ENCODE assay signal across 21 cellular contexts in genomic region chr4:123783936-123784335, GRCh38.
DNase-seq lines count a peak whose midpoint lies in the region; ATAC-seq, FAIRE-seq and TF ChIP-seq lines count a peak whose summit lies in the region.
"Had no signal": no experiment of that assay in that cellular context is flagged by ENCODE, and none has a peak within 500 bp of the region (broad histone marks: within the 10 kb centered on the region; RNA-seq: fewer than 3 reads in every experiment).

No MANE protein-coding gene starts in this region.

- H3K36me3 ChIP-seq in BJ (ENCODE audit: control insufficient read depth, insufficient read depth, low read length) (no peaks in the 10 kb centered on the region), fibroblast of lung (ENCODE audit: control insufficient read depth, insufficient read depth, low read length) (no peaks in the 10 kb centered on the region), rectal smooth muscle tissue (ENCODE audit: control insufficient read depth, insufficient read depth, low read length) (no peaks in the 10 kb centered on the region), right lobe of liver (no peaks in the 10 kb centered on the region), spleen (no peaks in the 10 kb centered on the region), HepG2 (replicated peaks in 1 of 2; ENCODE audit: control insufficient read depth in 1 of 2, insufficient read depth in 2 of 2, low read length in 2 of 2) (no peaks in the 10 kb centered on the region)
- H3K36me3 ChIP-seq: WERI-Rb-1 had no signal

- no peak overlapping the region for H3K9ac ChIP-seq in fibroblast of lung (ENCODE audit: insufficient read depth, low read length)
- no peak overlapping the region for H3K9ac ChIP-seq in rectal smooth muscle tissue (ENCODE audit: low read length)
- H3K9ac ChIP-seq in HepG2 (ENCODE audit: insufficient read depth, low read depth, low read length): no peak overlapping the region

- DNase-seq in BJ (ENCODE audit: low read depth) (peak; percentile 27), RPMI7951 (ENCODE audit: low read depth) (peak; percentile 6), fibroblast of lung (ENCODE audit: low read depth in 2 of 2) (peak; percentile 43 to 73), right lobe of liver (no peak), spleen (no peak), HepG2 (ENCODE audit: low spot score) (no peak)
- DNase-seq: activated CD4-positive, alpha-beta T cell treated with anti-CD3 and anti-CD28 coated beads, Interleukin-2, amount 50 U/mL, for 4 hours; activated gamma-delta T cell treated with Interleukin-2 at 50 U/mL for 16 hours; CD4-positive, alpha-beta T cell; cerebellar nuclear complex; effector CD4-positive, alpha-beta T cell; hippocampal formation; NCI-H1092 treated with DMSO at 0.1 percent for 48 hours; NCI-H526; SHP77; T-helper 17 cell; WERI-Rb-1 had no signal

- peak overlapping the region; percentile 76 for H3K27ac ChIP-seq in fibroblast of lung (ENCODE audit: insufficient read depth, low read length)
- peak overlapping the region; percentile 21 for H3K27ac ChIP-seq in rectal smooth muscle tissue (ENCODE audit: low read depth, low read length)
- H3K27ac ChIP-seq in right lobe of liver: no peak overlapping the region
- no peak overlapping the region for H3K27ac ChIP-seq in spleen
- H3K27ac ChIP-seq in HepG2 (ENCODE audit: extremely low read length, insufficient read depth, low read length): no peak overlapping the region
- H3K27ac ChIP-seq: testis, WERI-Rb-1 had no signal

- H3K4me1 ChIP-seq in fibroblast of lung (ENCODE audit: control insufficient read depth, extremely low read depth, insufficient read depth, low read length) (peaks cover 32% of the 10 kb centered on the region), rectal smooth muscle tissue (ENCODE audit: control insufficient read depth, insufficient read depth, low read length) (peaks cover 17% of the 10 kb centered on the region), right lobe of liver (no peaks in the 10 kb centered on the region), spleen (no peaks in the 10 kb centered on the region), HepG2 (ENCODE audit: insufficient read depth, low read length) (no peaks in the 10 kb centered on the region)
- H3K4me1 ChIP-seq: testis had no signal

- BruUV-seq in HepG2 (replicated peaks; lab: Mats Ljungman, UMichigan): no TSS peak

- H4K20me1 ChIP-seq in fibroblast of lung (ENCODE audit: control insufficient read depth, extremely low read depth, insufficient read depth, low read length): no peaks in the 10 kb centered on the region
- H4K20me1 ChIP-seq in HepG2 (ENCODE audit: insufficient read depth, low read length): no peaks in the 10 kb centered on the region

- H3K4me2 ChIP-seq in fibroblast of lung (ENCODE audit: extremely low read depth, insufficient read depth, low read length): no peak overlapping the region
- H3K4me2 ChIP-seq in HepG2 (ENCODE audit: low read depth, low read length): no peak overlapping the region

- TF ChIP-seq POLR2A in right lobe of liver (IDR thresholded peaks at IDR 0.05) (no peak), spleen (IDR thresholded peaks at IDR 0.05) (no peak), HepG2 (IDR thresholded peaks at IDR 0.05; ENCODE audit: insufficient read depth in 1 of 2, low read depth in 2 of 2, low read length in 2 of 2) (no peak)

- H3K27me3 ChIP-seq in BJ (ENCODE audit: control insufficient read depth, insufficient read depth, low read length) (no peaks in the 10 kb centered on the region), fibroblast of lung (ENCODE audit: control insufficient read depth, insufficient read depth, low read length) (no peaks in the 10 kb centered on the region), rectal smooth muscle tissue (ENCODE audit: control insufficient read depth, insufficient read depth, low read length) (no peaks in the 10 kb centered on the region), right lobe of liver (no peaks in the 10 kb centered on the region), spleen (replicated peaks in 1 of 7) (no peaks in the 10 kb centered on the region), HepG2 (ENCODE audit: control insufficient read depth in 1 of 2, insufficient read depth in 2 of 2, low read length in 2 of 2) (no peaks in the 10 kb centered on the region; a peak in 1 of 5 replicates)
- H3K27me3 ChIP-seq: testis had no signal

- intact Hi-C loops in right lobe of liver (cut with DNase I) (no loop called here), spleen (cut with DNase I; ENCODE audit: low total_unique reads) (no loop called here), HepG2 (cut with micrococcal nuclease; ENCODE audit: unreplicated experiment) (no loop called here)

- CTCF ChIA-PET in BJ (lab: Yijun Ruan, JAX) (interaction anchor here (0.6 to 1.0 kb wide), 3 partner anchors 11 to 217 kb away, joined by 3 read pairs; no protein-coding TSS in a partner anchor), HepG2 (lab: Yijun Ruan, JAX; ENCODE audit: low intra/inter-chr PET ratio, low total read pairs) (no interaction called here)

- POLR2A ChIA-PET in BJ (lab: Charles Lee): no interaction called here
- POLR2A ChIA-PET in HepG2 (lab: Yijun Ruan, JAX): no interaction called here

- in situ Hi-C loops in HepG2 (cut with HindIII; ENCODE audit: extremely low pct_ligation_motif_present, low pct_unique_long_range_greater_than_20kb): no loop called here

- FAIRE-seq in HepG2 (lab: Jason Lieb, UNC): no peak
- FAIRE-seq: GM12892 had no signal

- no peak overlapping the region for H2AFZ ChIP-seq in fibroblast of lung (ENCODE audit: low read length)
- H2AFZ ChIP-seq in HepG2 (ENCODE audit: low read length): no peak overlapping the region

- TF ChIP-seq EP300 in HepG2 (IDR thresholded peaks at IDR 0.05; ENCODE audit: low read depth in 2 of 2, low read length in 2 of 2): no peak
- TF ChIP-seq EP300 in HepG2 (CRISPR knock-in tag; IDR thresholded peaks at IDR 0.05; ENCODE audit: borderline replicate concordance): no peak

- H3K9me3 ChIP-seq in fibroblast of lung (ENCODE audit: control insufficient read depth, insufficient read depth, low read depth, low read length) (no peaks in the 10 kb centered on the region), right lobe of liver (no peaks in the 10 kb centered on the region), spleen (no peaks in the 10 kb centered on the region), HepG2 (ENCODE audit: low read length) (no peaks in the 10 kb centered on the region)
- H3K9me3 ChIP-seq: testis had no signal

- TF ChIP-seq CTCF in BJ (IDR thresholded peaks at IDR 0.05; ENCODE audit: insufficient read depth, low read depth, low read length): no peak
- no peak for TF ChIP-seq CTCF in fibroblast of lung (conservative IDR thresholded peaks at IDR 0.05 in 1 of 2, IDR thresholded peaks at IDR 0.05 in 1 of 2; ENCODE audit: low read depth in 1 of 2, low read length in 2 of 2)
- TF ChIP-seq CTCF in right lobe of liver (IDR thresholded peaks at IDR 0.05): no peak
- no peak for TF ChIP-seq CTCF in spleen (IDR thresholded peaks at IDR 0.05 in 8 of 11, conservative IDR thresholded peaks at IDR 0.05 in 3 of 11)
- no peak for TF ChIP-seq CTCF in HepG2 (CRISPR knock-in tag; IDR thresholded peaks at IDR 0.05)

- ATAC-seq in right lobe of liver (no peak), GM18498 (IDR thresholded peaks at IDR 0.05; ENCODE audit: unreplicated experiment) (no peak), HepG2 (no peak)
- ATAC-seq: T-helper 17 cell had no signal

- H3K79me2 ChIP-seq in fibroblast of lung (ENCODE audit: control insufficient read depth, insufficient read depth, low read length) (no peaks in the 10 kb centered on the region), HepG2 (ENCODE audit: insufficient read depth, low read length) (no peaks in the 10 kb centered on the region)

- H3K4me3 ChIP-seq in BJ (ENCODE audit: low read depth, low read length): no peak overlapping the region
- H3K4me3 ChIP-seq in fibroblast of lung (replicated peaks in 1 of 4; ENCODE audit: control extremely low read depth in 1 of 4, insufficient read depth in 1 of 4, low read depth in 3 of 4, low read length in 4 of 4): no peak overlapping the region
- no peak overlapping the region for H3K4me3 ChIP-seq in rectal smooth muscle tissue (ENCODE audit: low read length)
- H3K4me3 ChIP-seq in right lobe of liver: no peak overlapping the region
- H3K4me3 ChIP-seq in spleen: no peak overlapping the region
- H3K4me3 ChIP-seq in HepG2 (replicated peaks in 1 of 3; ENCODE audit: insufficient read depth in 1 of 3, low read depth in 2 of 3, low read length in 3 of 3): no peak overlapping the region
- H3K4me3 ChIP-seq: testis had no signal

- no peak for TF ChIP-seq RAD21 in HepG2 (CRISPR knock-in tag; IDR thresholded peaks at IDR 0.05)

TF ChIP-seq in HepG2, 621 proteins besides CTCF, POLR2A, EP300 and RAD21 (continues in another document):
- TF ChIP-seq ATAD3A (CRISPR knock-in tag; IDR thresholded peaks at IDR 0.05) (no peak), SP4 (CRISPR knock-in tag; IDR thresholded peaks at IDR 0.05) (no peak), TCF7 (IDR thresholded peaks at IDR 0.05; ENCODE audit: low read depth) (no peak), CEBPZ (IDR thresholded peaks at IDR 0.05; ENCODE audit: low read length) (no peak), ZNF589 (CRISPR knock-in tag; conservative IDR thresholded peaks at IDR 0.05) (no peak), ZNF3 (CRISPR knock-in tag; IDR thresholded peaks at IDR 0.05) (no peak)

Comparison
In these comparisons a context has a peak if more than half of its experiments do, and no peak if none do; other contexts are left out.
1. DNase-seq: peak in BJ (single experiment), RPMI7951 (single experiment) and fibroblast of lung (2 of 2); none in right lobe of liver (0 of 3), spleen (single experiment) and HepG2 (single experiment).
2. H3K27ac ChIP-seq: peak in fibroblast of lung (single experiment) and rectal smooth muscle tissue (single experiment); none in right lobe of liver (0 of 3), spleen (0 of 8) and HepG2 (single experiment).